Comparison of ENCODE assay signal across 8 cellular contexts in the genomic region with DNA sequence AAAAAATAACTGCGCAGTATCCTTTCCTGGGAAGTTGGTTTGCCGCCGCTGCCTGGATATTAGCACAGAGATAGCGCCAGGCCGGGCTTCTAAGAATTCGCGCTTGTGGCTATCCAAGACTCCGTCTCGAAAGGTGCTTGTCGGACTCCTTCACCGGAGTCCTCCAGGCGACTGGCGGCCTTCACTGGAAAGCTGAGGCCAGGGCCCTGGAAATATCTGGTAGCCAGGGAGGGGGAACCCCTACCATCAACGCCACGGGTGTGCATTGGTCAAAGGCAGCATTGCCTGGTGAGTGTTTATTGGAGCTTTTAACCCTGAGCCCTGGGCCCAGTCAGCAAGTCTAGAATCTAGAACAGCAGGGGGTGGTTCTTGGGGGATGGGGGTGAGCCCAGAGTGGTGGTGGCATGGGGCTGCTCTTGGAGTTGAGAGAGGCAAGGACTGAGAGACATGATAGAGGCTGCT. TPM values are rescaled to one million over a fixed set of nuclear protein-coding genes. Genes with fewer than 3 reads are reported as not detected.
A peak's percentile ranks its signal among the peaks of the same experiment; 100 is the strongest.
DNase-seq lines count a peak whose midpoint lies in the region; ATAC-seq, FAIRE-seq and TF ChIP-seq lines count a peak whose summit lies in the region.

No MANE protein-coding gene starts in this region.

- H4K8ac ChIP-seq in H1 (ENCODE audit: extremely low read depth, insufficient read depth, low read length), result peak overlapping the region; percentile 95; the same call in 1 of the 2 replicates

- H2BK5ac ChIP-seq in H1 (ENCODE audit: low read depth, low read length), result peak overlapping the region; percentile 96

- no peak for TF ChIP-seq RAD21 in H1 (IDR thresholded peaks at IDR 0.05 in 1 of 2, conservative IDR thresholded peaks at IDR 0.05 in 1 of 2; ENCODE audit: low read depth in 2 of 2, low read length in 2 of 2)

- H4K5ac ChIP-seq in H1 (ENCODE audit: insufficient read length, low read depth, low read length), result peak overlapping the region; percentile 68

- no peak; a peak in 1 of 3 replicates for TF ChIP-seq EP300 in H1 (IDR thresholded peaks at IDR 0.05; ENCODE audit: borderline replicate concordance in 1 of 2, low read depth in 2 of 2, low read length in 2 of 2)

- CTCF ChIA-PET in activated CD8-positive, alpha-beta memory T cell treated with anti-CD3 and anti-CD28 coated beads, Interleukin-2, amount 10 ng/mL, durations not matched to agents 7 days and 5 days (lab: Charles Lee), result interaction anchor here (1.0 to 2.1 kb wide), 4 partner anchors 18 to 124 kb away, joined by 3 to 11 read pairs (median 4); a partner anchor contains a TSS
- CTCF ChIA-PET in H1 (lab: Charles Lee; ENCODE audit: partially characterized antibody), result interaction anchor here (2.2 kb wide), 1 partner anchor 27 kb away, joined by 6 read pairs; no protein-coding TSS in a partner anchor

- H3K79me2 ChIP-seq in H1 (ENCODE audit: control insufficient read depth in 1 of 2, insufficient read depth in 2 of 2, low read length in 2 of 2), result peaks cover 16 to 61% of the 10 kb centered on the region in 2 experiments

- H3K4me3 ChIP-seq in SK-N-MC, result peak overlapping the region; percentile 80
- peak overlapping the region; percentile 52 to 96 (median 75) for H3K4me3 ChIP-seq in H1 (ENCODE audit: extremely low read depth in 1 of 4, insufficient read depth in 2 of 4, low read depth in 3 of 4, low read length in 4 of 4)

- peak; percentile 11 for ATAC-seq in activated CD8-positive, alpha-beta memory T cell treated with anti-CD3 and anti-CD28 coated beads, Interleukin-2, amount 10 ng/mL, durations not matched to agents 7 days and 5 days
- peak; percentile 21 to 25 for ATAC-seq in naive thymus-derived CD8-positive, alpha-beta T cell
- no peak for ATAC-seq in HG02884 (IDR thresholded peaks at IDR 0.05; ENCODE audit: unreplicated experiment)

- H3K9me3 Mint-ChIP-seq in activated CD8-positive, alpha-beta memory T cell treated with anti-CD3 and anti-CD28 coated beads, Interleukin-2, amount 10 ng/mL, durations not matched to agents 7 days and 5 days (ENCODE audit: low read depth), result no peaks in the 10 kb centered on the region
- no peaks in the 10 kb centered on the region for H3K9me3 Mint-ChIP-seq in naive thymus-derived CD8-positive, alpha-beta T cell

- peak; percentile 7 for FAIRE-seq in H1 (lab: Jason Lieb, UNC)

- H2AK5ac ChIP-seq in H1 (ENCODE audit: low read depth, low read length), result peak overlapping the region; percentile 93; the same call in 1 of the 2 replicates

- peaks cover 10 to 20% of the 10 kb centered on the region in 2 experiments for H4K20me1 ChIP-seq in H1 (replicated peaks in 1 of 2; ENCODE audit: control insufficient read depth in 1 of 2, insufficient read depth in 2 of 2, low read length in 2 of 2)

- peaks cover 11% of the 10 kb centered on the region for H3K23me2 ChIP-seq in H1 (ENCODE audit: low read depth, low read length)

- no peak overlapping the region for H3K23ac ChIP-seq in H1 (ENCODE audit: insufficient read length)

- no peak overlapping the region for H3K27ac ChIP-seq in SK-N-MC
- peak overlapping the region; percentile 83 for H3K27ac ChIP-seq in H1 (ENCODE audit: low read depth, low read length)

- no peak overlapping the region for H3K4ac ChIP-seq in H1 (replicated peaks; ENCODE audit: insufficient read length, low read depth, low read length)

- H3K36me3 ChIP-seq in SK-N-MC (ENCODE audit: insufficient read depth, low read length) (peaks cover 8% of the 10 kb centered on the region; the same call in 1 of the 2 replicates), H1 (ENCODE audit: control insufficient read depth in 2 of 4, insufficient read depth in 4 of 4, low read length in 3 of 4) (peaks cover 4 to 41% (median 21%) of the 10 kb centered on the region in 4 experiments; a peak in 7 of 8 replicates)

- TF ChIP-seq POLR2A in H1 (IDR thresholded peaks at IDR 0.05; ENCODE audit: control extremely low read depth in 1 of 2, low read depth in 2 of 2, low read length in 2 of 2), result no peak

- peaks cover 59% of the 10 kb centered on the region for H3K4me1 Mint-ChIP-seq in activated CD8-positive, alpha-beta memory T cell treated with anti-CD3 and anti-CD28 coated beads, Interleukin-2, amount 10 ng/mL, durations not matched to agents 7 days and 5 days
- peaks cover 18 to 66% (median 44%) of the 10 kb centered on the region in 4 donors for H3K4me1 Mint-ChIP-seq in naive thymus-derived CD8-positive, alpha-beta T cell

- H4K91ac ChIP-seq in H1 (replicated peaks; ENCODE audit: insufficient read length, low read length), result peak overlapping the region; percentile 81

- no peaks in the 10 kb centered on the region for H3K27me3 Mint-ChIP-seq in activated CD8-positive, alpha-beta memory T cell treated with anti-CD3 and anti-CD28 coated beads, Interleukin-2, amount 10 ng/mL, durations not matched to agents 7 days and 5 days
- H3K27me3 Mint-ChIP-seq in naive thymus-derived CD8-positive, alpha-beta T cell, result peaks cover 0 to 2% (median 0%) of the 10 kb centered on the region in 5 donors

- H2AFZ ChIP-seq in H1 (ENCODE audit: low read length), result no peak overlapping the region

- no peaks in the 10 kb centered on the region for H3K79me1 ChIP-seq in H1 (ENCODE audit: low read depth, low read length)

- H2BK20ac ChIP-seq in H1 (ENCODE audit: low read length), result no peak overlapping the region

- peak; percentile 66 for DNase-seq in activated CD8-positive, alpha-beta memory T cell treated with anti-CD3 and anti-CD28 coated beads, Interleukin-2, amount 10 ng/mL, durations not matched to agents 7 days and 5 days
- no peak for DNase-seq in activated CD8-positive, alpha-beta memory T cell treated with anti-CD3 and anti-CD28 coated beads, Interleukin-2, amount 50 U/mL, for 48 hours
- no peak for DNase-seq in SK-N-MC (ENCODE audit: low read depth, low spot score)
- DNase-seq in H1 (ENCODE audit: low read depth in 1 of 2, low spot score in 2 of 2), result peak in 1 of 2 experiments; percentile 56
- peak in 6 of 10 donors; percentile 25 to 71 (median 46) for DNase-seq in naive thymus-derived CD8-positive, alpha-beta T cell
- no peak for DNase-seq in SW480 (ENCODE audit: low spot score)
- DNase-seq in NCI-H1694 treated with DMSO at 0.1 percent for 48 hours (lab: John Stamatoyannopoulos, UW), result no peak

- peaks cover 51% of the 10 kb centered on the region for H3K36me3 Mint-ChIP-seq in activated CD8-positive, alpha-beta memory T cell treated with anti-CD3 and anti-CD28 coated beads, Interleukin-2, amount 10 ng/mL, durations not matched to agents 7 days and 5 days
- peaks cover 11 to 61% (median 24%) of the 10 kb centered on the region in 3 donors for H3K36me3 Mint-ChIP-seq in naive thymus-derived CD8-positive, alpha-beta T cell

- H3K4me1 ChIP-seq in H1 (replicated peaks in 1 of 4; ENCODE audit: control insufficient read depth in 3 of 4, insufficient read depth in 4 of 4, low read length in 3 of 4), result peaks cover 8 to 15% (median 13%) of the 10 kb centered on the region in 4 experiments; a peak in 6 of 7 replicates

- H3K56ac ChIP-seq in H1 (replicated peaks; ENCODE audit: insufficient read length, low read depth, low read length), result peak overlapping the region; percentile 46

- H3K4me2 ChIP-seq in H1 (ENCODE audit: insufficient read depth in 1 of 2, low read depth in 2 of 2, low read length in 2 of 2), result peak overlapping the region; percentile 79 to 94

- H3K9ac ChIP-seq in SK-N-MC (ENCODE audit: insufficient read length), result no peak overlapping the region
- H3K9ac ChIP-seq in H1 (replicated peaks in 1 of 4; ENCODE audit: extremely low read depth in 1 of 4, low read depth in 3 of 4, low read length in 3 of 4), result peak overlapping the region in 3 of 4 experiments; percentile 60 to 83 (median 74); a peak in 6 of 7 replicates

- no peaks in the 10 kb centered on the region for H3K9me3 ChIP-seq in SK-N-MC (ENCODE audit: low read depth, low read length)
- H3K9me3 ChIP-seq in H1 (ENCODE audit: insufficient read depth in 2 of 2, low read depth in 1 of 2, low read length in 1 of 2), result no peaks in the 10 kb centered on the region; a peak in 1 of 4 replicates

- H2BK15ac ChIP-seq in H1 (ENCODE audit: low read length), result no peak overlapping the region

- H3K14ac ChIP-seq in H1 (ENCODE audit: insufficient read length), result no peak overlapping the region

- POLR2A ChIA-PET in H1 (lab: Charles Lee; ENCODE audit: partially characterized antibody), result interaction anchor here (0.6 to 30.9 kb wide), 8 partner anchors 9 to 1000 kb away, joined by 3 to 572 read pairs (median 4); a partner anchor contains a TSS
- POLR2A ChIA-PET in naive thymus-derived CD8-positive, alpha-beta T cell (lab: Charles Lee), result interaction anchor here (0.6 to 11.5 kb wide), 9 partner anchors 8 to 38 kb away, joined by 3 to 276 read pairs (median 7); a partner anchor contains a TSS

- peak overlapping the region; percentile 33 for H2BK120ac ChIP-seq in H1 (replicated peaks; ENCODE audit: low read depth, low read length)

- 4% methylated on average over 13 of the region's 15 CpGs; no CpG with 5 or more reads in 1 of the 2 experiments for WGBS in H1 (ENCODE audit: extremely low coverage in 1 of 2, insufficient coverage in 1 of 2, insufficient read length in 1 of 2, insufficient replicate concordance in 2 of 2, low coverage in 1 of 2, low lambda C conversion rate in 2 of 2, missing lambda C conversion rate in 1 of 2), 2 experiments

- H3K27me3 ChIP-seq in H1 (replicated peaks in 1 of 4; ENCODE audit: control insufficient read depth in 3 of 4, extremely low read depth in 1 of 4, insufficient read depth in 3 of 4, low read length in 3 of 4), result no peaks in the 10 kb centered on the region

- H3K4me3 Mint-ChIP-seq in activated CD8-positive, alpha-beta memory T cell treated with anti-CD3 and anti-CD28 coated beads, Interleukin-2, amount 10 ng/mL, durations not matched to agents 7 days and 5 days, result peak overlapping the region; percentile 96
- peak overlapping the region; percentile 95 to 99 (median 98) for H3K4me3 Mint-ChIP-seq in naive thymus-derived CD8-positive, alpha-beta T cell

- H3K18ac ChIP-seq in H1 (ENCODE audit: extremely low read depth, low read length), result no peak overlapping the region; the same call in 1 of the 2 replicates

- TF ChIP-seq CTCF in H1 (IDR thresholded peaks at IDR 0.05; ENCODE audit: control extremely low read depth in 1 of 3, insufficient read depth in 1 of 3, low read depth in 1 of 3, low read length in 3 of 3), result no peak

- no peak overlapping the region for H2BK12ac ChIP-seq in H1 (ENCODE audit: low read depth, low read length)

- peak overlapping the region; percentile 90 for H3K27ac Mint-ChIP-seq in activated CD8-positive, alpha-beta memory T cell treated with anti-CD3 and anti-CD28 coated beads, Interleukin-2, amount 10 ng/mL, durations not matched to agents 7 days and 5 days
- peak overlapping the region; percentile 87 to 99 (median 97) for H3K27ac Mint-ChIP-seq in naive thymus-derived CD8-positive, alpha-beta T cell

RNA-seq across cellular contexts. Expression of a gene that starts 0.6 kb away (rescaled TPM):
- total RNA-seq in activated CD8-positive, alpha-beta memory T cell treated with anti-CD3 and anti-CD28 coated beads, Interleukin-2, amount 10 ng/mL, durations not matched to agents 7 days and 5 days, result 100 to 1,000 TPM; 168 to 252 TPM
- 180 and 190 TPM in 2 replicates for total RNA-seq in H1 (2021; fragmentation: NEBNext Ultra II Directional; extraction: Animal tissue kit (Norgen Biotek cat#: 25700))
- polyA plus RNA-seq in H1 (2011; rRNA removed), result 203 and 257 TPM in 2 replicates
- 177 TPM for polyA plus RNA-seq in H1 (2011; cell fraction: cytosol; rRNA removed)
- 225 TPM for polyA plus RNA-seq in H1 (2011; cell fraction: nucleus; rRNA removed)
- polyA plus RNA-seq in H1 (2012, experiment 1 of 2), result 134 to 160 TPM (median 142 TPM) in 4 replicates
- 156 TPM for polyA plus RNA-seq in H1 (2012, experiment 2 of 2)
- 184 TPM for polyA plus RNA-seq in H1 (2013, experiment 1 of 2)
- 162 TPM for polyA plus RNA-seq in H1 (2013, experiment 2 of 2)
- 137 and 189 TPM in 2 replicates for polyA minus RNA-seq in H1 (2011; rRNA and poly(A)+ RNA removed)
- 77.9 TPM for polyA minus RNA-seq in H1 (2011; cell fraction: cytosol; rRNA and poly(A)+ RNA removed)
- polyA minus RNA-seq in H1 (2011; cell fraction: nucleus; rRNA and poly(A)+ RNA removed), result 103 TPM
- total RNA-seq in naive thymus-derived CD8-positive, alpha-beta T cell, result 100 to 1,000 TPM; 126 to 132 TPM
- 100 to 1,000 TPM; 170 to 331 (median 313) TPM for polyA plus RNA-seq in naive thymus-derived CD8-positive, alpha-beta T cell

RNA-seq across cellular contexts. Expression of a gene that starts 7.9 kb away (rescaled TPM):
- 10 to 100 TPM; 13.0 to 21.0 TPM for total RNA-seq in activated CD8-positive, alpha-beta memory T cell treated with anti-CD3 and anti-CD28 coated beads, Interleukin-2, amount 10 ng/mL, durations not matched to agents 7 days and 5 days
- total RNA-seq in H1 (2021; fragmentation: NEBNext Ultra II Directional; extraction: Animal tissue kit (Norgen Biotek cat#: 25700)), result 20.4 and 21.4 TPM in 2 replicates
- 48.3 and 52.1 TPM in 2 replicates for polyA plus RNA-seq in H1 (2011; rRNA removed)
- polyA plus RNA-seq in H1 (2011; cell fraction: cytosol; rRNA removed), result 28.7 TPM
- polyA plus RNA-seq in H1 (2011; cell fraction: nucleus; rRNA removed), result 47.9 TPM
- polyA plus RNA-seq in H1 (2012, experiment 1 of 2), result 16.1 to 23.4 TPM (median 21.7 TPM) in 4 replicates
- polyA plus RNA-seq in H1 (2012, experiment 2 of 2), result 18.4 TPM
- polyA plus RNA-seq in H1 (2013, experiment 1 of 2), result 24.6 TPM
- 26.8 TPM for polyA plus RNA-seq in H1 (2013, experiment 2 of 2)
- 39.4 and 40.0 TPM in 2 replicates for polyA minus RNA-seq in H1 (2011; rRNA and poly(A)+ RNA removed)
- polyA minus RNA-seq in H1 (2011; cell fraction: cytosol; rRNA and poly(A)+ RNA removed), result 14.3 TPM
- 9.2 TPM for polyA minus RNA-seq in H1 (2011; cell fraction: nucleus; rRNA and poly(A)+ RNA removed)
- 10 to 100 TPM; 11.4 to 12.7 TPM for total RNA-seq in naive thymus-derived CD8-positive, alpha-beta T cell
- 1 to 10 TPM; 6.8 to 8.1 (median 7.3) TPM for polyA plus RNA-seq in naive thymus-derived CD8-positive, alpha-beta T cell

RNA-seq across cellular contexts. Expression of a gene that starts 21.7 kb away (rescaled TPM):
- total RNA-seq in activated CD8-positive, alpha-beta memory T cell treated with anti-CD3 and anti-CD28 coated beads, Interleukin-2, amount 10 ng/mL, durations not matched to agents 7 days and 5 days, result 10 to 100 TPM; 65.1 to 86.9 TPM
- total RNA-seq in H1 (2021; fragmentation: NEBNext Ultra II Directional; extraction: Animal tissue kit (Norgen Biotek cat#: 25700)), result 95.9 and 101 TPM in 2 replicates
- polyA plus RNA-seq in H1 (2011; rRNA removed), result 91.7 and 124 TPM in 2 replicates
- polyA plus RNA-seq in H1 (2011; cell fraction: cytosol; rRNA removed), result 134 TPM
- 114 TPM for polyA plus RNA-seq in H1 (2011; cell fraction: nucleus; rRNA removed)
- polyA plus RNA-seq in H1 (2012, experiment 1 of 2), result 104 to 130 TPM (median 119 TPM) in 4 replicates
- polyA plus RNA-seq in H1 (2012, experiment 2 of 2), result 122 TPM
- 71.1 TPM for polyA plus RNA-seq in H1 (2013, experiment 1 of 2)
- polyA plus RNA-seq in H1 (2013, experiment 2 of 2), result 69.8 TPM
- polyA minus RNA-seq in H1 (2011; rRNA and poly(A)+ RNA removed), result 57.3 and 71.7 TPM in 2 replicates
- 63.3 TPM for polyA minus RNA-seq in H1 (2011; cell fraction: cytosol; rRNA and poly(A)+ RNA removed)
- 23.9 TPM for polyA minus RNA-seq in H1 (2011; cell fraction: nucleus; rRNA and poly(A)+ RNA removed)
- 10 to 100 TPM; 66.4 to 68.8 TPM for total RNA-seq in naive thymus-derived CD8-positive, alpha-beta T cell
- 100 to 1,000 TPM in 1 of 3 donors, 10 to 100 TPM in 2; 92.7 to 114 (median 94.5) TPM for polyA plus RNA-seq in naive thymus-derived CD8-positive, alpha-beta T cell

RNA-seq across cellular contexts. Expression of a gene that starts 21.8 kb away (rescaled TPM):
- 10 to 100 TPM; 52.9 to 53.2 TPM for total RNA-seq in activated CD8-positive, alpha-beta memory T cell treated with anti-CD3 and anti-CD28 coated beads, Interleukin-2, amount 10 ng/mL, durations not matched to agents 7 days and 5 days
- 77.8 and 82.4 TPM in 2 replicates for total RNA-seq in H1 (2021; fragmentation: NEBNext Ultra II Directional; extraction: Animal tissue kit (Norgen Biotek cat#: 25700))
- polyA plus RNA-seq in H1 (2011; rRNA removed), result 246 and 284 TPM in 2 replicates
- 162 TPM for polyA plus RNA-seq in H1 (2011; cell fraction: cytosol; rRNA removed)
- 151 TPM for polyA plus RNA-seq in H1 (2011; cell fraction: nucleus; rRNA removed)
- 68.1 to 113 TPM (median 110 TPM) in 4 replicates for polyA plus RNA-seq in H1 (2012, experiment 1 of 2)
- 173 TPM for polyA plus RNA-seq in H1 (2012, experiment 2 of 2)
- 80.8 TPM for polyA plus RNA-seq in H1 (2013, experiment 1 of 2)
- 79.0 TPM for polyA plus RNA-seq in H1 (2013, experiment 2 of 2)
- polyA minus RNA-seq in H1 (2011; rRNA and poly(A)+ RNA removed), result 35.8 TPM in 2 replicates
- polyA minus RNA-seq in H1 (2011; cell fraction: cytosol; rRNA and poly(A)+ RNA removed), result 37.3 TPM
- polyA minus RNA-seq in H1 (2011; cell fraction: nucleus; rRNA and poly(A)+ RNA removed), result 34.9 TPM
- 10 to 100 TPM; 41.2 to 44.8 TPM for total RNA-seq in naive thymus-derived CD8-positive, alpha-beta T cell
- polyA plus RNA-seq in naive thymus-derived CD8-positive, alpha-beta T cell, result 10 to 100 TPM; 52.9 to 59.1 (median 55.5) TPM

RNA-seq across cellular contexts. Expression of a gene that starts 38.0 kb away (rescaled TPM):
- total RNA-seq in activated CD8-positive, alpha-beta memory T cell treated with anti-CD3 and anti-CD28 coated beads, Interleukin-2, amount 10 ng/mL, durations not matched to agents 7 days and 5 days, result 10 to 100 TPM; 56.9 to 65.2 TPM
- 50.0 and 53.5 TPM in 2 replicates for total RNA-seq in H1 (2021; fragmentation: NEBNext Ultra II Directional; extraction: Animal tissue kit (Norgen Biotek cat#: 25700))
- 46.3 and 60.4 TPM in 2 replicates for polyA plus RNA-seq in H1 (2011; rRNA removed)
- polyA plus RNA-seq in H1 (2011; cell fraction: cytosol; rRNA removed), result 68.8 TPM
- polyA plus RNA-seq in H1 (2011; cell fraction: nucleus; rRNA removed), result 194 TPM
- polyA plus RNA-seq in H1 (2012, experiment 1 of 2), result 54.1 to 62.5 TPM (median 56.8 TPM) in 4 replicates
- 34.1 TPM for polyA plus RNA-seq in H1 (2012, experiment 2 of 2)
- 46.5 TPM for polyA plus RNA-seq in H1 (2013, experiment 1 of 2)
- polyA plus RNA-seq in H1 (2013, experiment 2 of 2), result 43.2 TPM
- 71.4 and 82.5 TPM in 2 replicates for polyA minus RNA-seq in H1 (2011; rRNA and poly(A)+ RNA removed)
- polyA minus RNA-seq in H1 (2011; cell fraction: cytosol; rRNA and poly(A)+ RNA removed), result 27.0 TPM
- 49.3 TPM for polyA minus RNA-seq in H1 (2011; cell fraction: nucleus; rRNA and poly(A)+ RNA removed)
- total RNA-seq in naive thymus-derived CD8-positive, alpha-beta T cell, result 10 to 100 TPM; 98.7 to 99.4 TPM
- polyA plus RNA-seq in naive thymus-derived CD8-positive, alpha-beta T cell, result 10 to 100 TPM; 23.7 to 48.4 (median 24.3) TPM

Comparison
In these comparisons a context has a peak if more than half of its experiments do, and no peak if none do; other contexts are left out.
1. DNase-seq: peak in activated CD8-positive, alpha-beta memory T cell treated with anti-CD3 and anti-CD28 coated beads, Interleukin-2, amount 10 ng/mL, durations not matched to agents 7 days and 5 days (single experiment) and naive thymus-derived CD8-positive, alpha-beta T cell (6 of 10); none in activated CD8-positive, alpha-beta memory T cell treated with anti-CD3 and anti-CD28 coated beads, Interleukin-2, amount 50 U/mL, for 48 hours (single experiment), SK-N-MC (single experiment), SW480 (single experiment) and NCI-H1694 treated with DMSO at 0.1 percent for 48 hours (single experiment).